ENCODE assay signal across 7 cellular contexts in the genomic region with DNA sequence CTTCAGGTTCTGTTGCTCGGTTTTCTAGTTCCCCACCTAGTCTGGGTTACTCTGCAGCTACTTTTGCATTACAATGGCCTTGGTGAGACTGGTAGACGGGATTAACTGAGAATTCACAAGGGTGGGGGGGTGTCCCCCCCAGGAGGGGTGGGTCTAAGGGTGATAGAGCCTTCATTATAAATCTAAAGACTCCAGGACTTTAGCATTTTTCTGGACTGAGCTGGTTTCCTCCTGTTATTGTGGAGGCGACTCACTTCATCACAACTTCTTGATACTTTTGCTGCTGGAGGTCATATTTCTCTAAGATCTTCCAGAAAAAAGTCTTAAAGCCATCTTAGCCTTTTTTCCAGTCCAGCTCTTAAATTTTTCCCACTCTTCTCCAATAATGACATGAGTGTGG. TPM values are rescaled to one million over a fixed set of nuclear protein-coding genes. Genes with fewer than 3 reads are reported as not detected.
DNase-seq lines count a peak whose midpoint lies in the region; ATAC-seq, FAIRE-seq and TF ChIP-seq lines count a peak whose summit lies in the region.
"Not testable (repeated sequence)": the region's sequence is repeated elsewhere in the genome, so short reads cannot be mapped to it uniquely, and the experiment has no call there.
"Had no signal": no experiment of that assay in that cellular context is flagged by ENCODE, and none has a peak within 500 bp of the region (broad histone marks: within the 10 kb centered on the region; RNA-seq: fewer than 3 reads in every experiment).

No MANE protein-coding gene starts in this region.

- not testable (repeated sequence) for H2AFZ ChIP-seq in H9 (ENCODE audit: low read length); H1 (ENCODE audit: low read length)

- CTCF ChIA-PET in Calu3 (lab: Charles Lee) (interaction anchor here (0.7 kb wide), 1 partner anchor 150 kb away, joined by 6 read pairs; no protein-coding TSS in a partner anchor), WTC11 (lab: Charles Lee) (interaction anchor here (0.6 to 2.4 kb wide), 7 partner anchors 14 to 103 kb away, joined by 3 to 9 read pairs (median 3); no protein-coding TSS in a partner anchor), H1 (lab: Charles Lee; ENCODE audit: partially characterized antibody) (interaction anchor here (0.6 to 5.4 kb wide), 7 partner anchors 9 to 103 kb away, joined by 3 to 37 read pairs (median 4); no protein-coding TSS in a partner anchor)

- H3K4me3 ChIP-seq in HUES6 (ENCODE audit: low read depth, low read length) (peak overlapping the region; percentile 9; the same call in 1 of the 2 replicates), H1 (ENCODE audit: extremely low read depth in 1 of 4, insufficient read depth in 2 of 4, low read depth in 3 of 4, low read length in 4 of 4) (peak overlapping the region in 1 of 4 experiments; percentile 22; a peak in 1 of 8 replicates)

- H4K5ac ChIP-seq in H9 (ENCODE audit: insufficient read length, low read depth, low read length); H1 (ENCODE audit: insufficient read length, low read depth, low read length): not testable (repeated sequence)

- not testable (repeated sequence) for DNase-seq in Calu3; H9; WTC11 (ENCODE audit: low spot score); H1 (ENCODE audit: low read depth in 1 of 2, low spot score in 2 of 2)
- DNase-seq in iris pigment epithelial cell (ENCODE audit: low read depth): peak; percentile 42

- not testable (repeated sequence) for BruUV-seq in Calu3 (replicated peaks; lab: Mats Ljungman, UMichigan)

- H3K36me3 Mint-ChIP-seq in Calu3 (ENCODE audit: insufficient read depth, unreplicated experiment); H9 (ENCODE audit: insufficient read depth in 1 of 3, low read depth in 3 of 3); WTC11: not testable (repeated sequence)

- H3K56ac ChIP-seq in H9 (ENCODE audit: insufficient read length, low read depth, low read length); H1 (replicated peaks; ENCODE audit: insufficient read length, low read depth, low read length): not testable (repeated sequence)

- H3K9ac ChIP-seq in H9 (ENCODE audit: extremely low read depth, insufficient read length, low read length); H1 (replicated peaks in 1 of 4; ENCODE audit: extremely low read depth in 1 of 4, low read depth in 3 of 4, low read length in 3 of 4): not testable (repeated sequence)
- H3K9ac ChIP-seq in HUES6 (ENCODE audit: low read length): peak overlapping the region; percentile 74

- H4K20me1 ChIP-seq in H9 (ENCODE audit: control insufficient read depth, insufficient read depth, insufficient read length); H1 (replicated peaks in 1 of 2; ENCODE audit: control insufficient read depth in 1 of 2, insufficient read depth in 2 of 2, low read length in 2 of 2): not testable (repeated sequence)

- not testable (repeated sequence) for TF ChIP-seq CTCF in Calu3 (IDR thresholded peaks at IDR 0.05; ENCODE audit: unreplicated experiment); H9 (conservative IDR thresholded peaks at IDR 0.05); WTC11 (IDR thresholded peaks at IDR 0.05); H1 (IDR thresholded peaks at IDR 0.05; ENCODE audit: control extremely low read depth in 1 of 3, insufficient read depth in 1 of 3, low read depth in 1 of 3, low read length in 3 of 3)

- not testable (repeated sequence) for H3K23me2 ChIP-seq in H9 (ENCODE audit: insufficient read length, low read depth, low read length, poor library complexity, severe bottlenecking); H1 (ENCODE audit: low read depth, low read length)

- TF ChIP-seq RAD21 in H1 (IDR thresholded peaks at IDR 0.05 in 1 of 2, conservative IDR thresholded peaks at IDR 0.05 in 1 of 2; ENCODE audit: low read depth in 2 of 2, low read length in 2 of 2): not testable (repeated sequence)

- not testable (repeated sequence) for H3K9me3 ChIP-seq in H9 (ENCODE audit: control insufficient read depth, low read depth, low read length); HUES6 (ENCODE audit: control insufficient read depth, insufficient read depth, low read depth, low read length); H1 (ENCODE audit: insufficient read depth in 2 of 2, low read depth in 1 of 2, low read length in 1 of 2)

- H4K8ac ChIP-seq in H9 (replicated peaks; ENCODE audit: insufficient read length, low read depth, low read length); H1 (ENCODE audit: extremely low read depth, insufficient read depth, low read length): not testable (repeated sequence)

- not testable (repeated sequence) for H2AK5ac ChIP-seq in H9 (ENCODE audit: insufficient read length, low read length)
- H2AK5ac ChIP-seq in H1 (ENCODE audit: low read depth, low read length): peak overlapping the region; percentile 90; the same call in 1 of the 2 replicates

- no CpG with 5 or more reads among the region's 3 CpGs for WGBS in H9 (ENCODE audit: extremely low coverage, insufficient read length, low lambda C conversion rate)
- 49% methylated on average over 3 of the region's 3 CpGs; no CpG with 5 or more reads in 1 of the 2 experiments for WGBS in H1 (ENCODE audit: extremely low coverage in 1 of 2, insufficient coverage in 1 of 2, insufficient read length in 1 of 2, insufficient replicate concordance in 2 of 2, low coverage in 1 of 2, low lambda C conversion rate in 2 of 2, missing lambda C conversion rate in 1 of 2), 2 experiments

- H3K79me2 ChIP-seq in H9 (ENCODE audit: insufficient read depth, low read length); H1 (ENCODE audit: control insufficient read depth in 1 of 2, insufficient read depth in 2 of 2, low read length in 2 of 2): not testable (repeated sequence)

- H3K79me1 ChIP-seq in H9 (ENCODE audit: insufficient read depth, low read depth, low read length, poor library complexity, severe bottlenecking); H1 (ENCODE audit: low read depth, low read length): not testable (repeated sequence)

- H3K9me3 Mint-ChIP-seq in Calu3 (ENCODE audit: low read depth, unreplicated experiment); H9; WTC11: not testable (repeated sequence)

- H2BK15ac ChIP-seq in H9 (ENCODE audit: low read depth, low read length): not testable (repeated sequence)
- H2BK15ac ChIP-seq in H1 (ENCODE audit: low read length): 0 out of 2 replicates have a peak overlapping the region, but pooled peaks have one; percentile 6

- H3K14ac ChIP-seq in H9 (ENCODE audit: insufficient read depth, low read length); H1 (ENCODE audit: insufficient read length): not testable (repeated sequence)

- not testable (repeated sequence) for H3K4me2 ChIP-seq in H9 (ENCODE audit: insufficient read depth, insufficient read length, low read length)
- peak overlapping the region; percentile 1 to 65; a peak in 2 of 4 replicates for H3K4me2 ChIP-seq in H1 (ENCODE audit: insufficient read depth in 1 of 2, low read depth in 2 of 2, low read length in 2 of 2)

- H3K4me1 Mint-ChIP-seq in Calu3 (ENCODE audit: low read depth, unreplicated experiment): not testable (repeated sequence)
- peaks cover 39 to 40% of the 10 kb centered on the region in 2 experiments for H3K4me1 Mint-ChIP-seq in H9
- peaks cover 44% of the 10 kb centered on the region for H3K4me1 Mint-ChIP-seq in WTC11

- H3K4me3 Mint-ChIP-seq in Calu3 (ENCODE audit: low read depth, unreplicated experiment) (peak overlapping the region; percentile 21), H9 (peak overlapping the region; percentile 47 to 63; a peak in 3 of 5 replicates), WTC11 (peak overlapping the region; percentile 40; the same call in 1 of the 2 replicates)

- peak; percentile 95 for FAIRE-seq in H1 (lab: Jason Lieb, UNC)

- H3K18ac ChIP-seq in H9 (ENCODE audit: insufficient read length, low read depth, low read length): not testable (repeated sequence)
- H3K18ac ChIP-seq in H1 (ENCODE audit: extremely low read depth, low read length): peak overlapping the region; percentile 75

- peak; percentile 46 for ATAC-seq in WTC11

- H2BK120ac ChIP-seq in H9 (ENCODE audit: low read depth, low read length, poor library complexity, severe bottlenecking): not testable (repeated sequence)
- H2BK120ac ChIP-seq in H1 (replicated peaks; ENCODE audit: low read depth, low read length): peak overlapping the region; percentile 6

- H3K36me3 ChIP-seq in HUES6 (ENCODE audit: control insufficient read depth, insufficient read depth, low read length); H1 (ENCODE audit: control insufficient read depth in 2 of 4, insufficient read depth in 4 of 4, low read length in 3 of 4): not testable (repeated sequence)

- H2BK20ac ChIP-seq in H9 (ENCODE audit: low read depth, low read length, poor library complexity, severe bottlenecking): not testable (repeated sequence)
- H2BK20ac ChIP-seq in H1 (ENCODE audit: low read length): peak overlapping the region; percentile 97

- H3K4me1 ChIP-seq in H9 (ENCODE audit: insufficient read depth, low read length) (peaks cover 14% of the 10 kb centered on the region), HUES6 (ENCODE audit: control insufficient read depth, insufficient read depth, low read length) (peaks cover 25% of the 10 kb centered on the region), H1 (replicated peaks in 1 of 4; ENCODE audit: control insufficient read depth in 3 of 4, insufficient read depth in 4 of 4, low read length in 3 of 4) (peaks cover 4 to 15% (median 8%) of the 10 kb centered on the region in 4 experiments; a peak in 5 of 7 replicates)

- H2BK5ac ChIP-seq in H9 (ENCODE audit: insufficient read length, low read length): not testable (repeated sequence)
- H2BK5ac ChIP-seq in H1 (ENCODE audit: low read depth, low read length): peak overlapping the region; percentile 13; the same call in 1 of the 2 replicates

- H4K91ac ChIP-seq in H9 (ENCODE audit: insufficient read length, low read depth, low read length); H1 (replicated peaks; ENCODE audit: insufficient read length, low read length): not testable (repeated sequence)

- H2BK12ac ChIP-seq in H9 (ENCODE audit: insufficient read length, low read depth, low read length): not testable (repeated sequence)
- peak overlapping the region; percentile 97; the same call in 1 of the 2 replicates for H2BK12ac ChIP-seq in H1 (ENCODE audit: low read depth, low read length)

- H3K27ac ChIP-seq in H9 (ENCODE audit: insufficient read length, low read depth, low read length); H1 (ENCODE audit: low read depth, low read length): not testable (repeated sequence)
- H3K27ac ChIP-seq in HUES6 (ENCODE audit: low read depth, low read length): peak overlapping the region; percentile 34; the same call in 1 of the 2 replicates

- POLR2A ChIA-PET in WTC11 (lab: Charles Lee): interaction anchor here (1.0 kb wide), 1 partner anchor 14 kb away, joined by 3 read pairs; no protein-coding TSS in a partner anchor
- POLR2A ChIA-PET in H1 (lab: Charles Lee; ENCODE audit: partially characterized antibody): interaction anchor here (0.7 to 4.5 kb wide), 4 partner anchors 8 to 31 kb away, joined by 3 to 40 read pairs (median 4); no protein-coding TSS in a partner anchor

- not testable (repeated sequence) for H3K27me3 Mint-ChIP-seq in Calu3 (ENCODE audit: unreplicated experiment); H9 (ENCODE audit: low read depth); WTC11 (ENCODE audit: low read depth)

- not testable (repeated sequence) for TF ChIP-seq POLR2A in H1 (IDR thresholded peaks at IDR 0.05; ENCODE audit: control extremely low read depth in 1 of 2, low read depth in 2 of 2, low read length in 2 of 2)

- intact Hi-C loops in Calu3 (cut with micrococcal nuclease; ENCODE audit: unreplicated experiment): not testable (repeated sequence)

- not testable (repeated sequence) for H3T11ph ChIP-seq in H9 (ENCODE audit: low read length)

- H3K23ac ChIP-seq in H9 (ENCODE audit: insufficient read length, low read depth, low read length); H1 (ENCODE audit: insufficient read length): not testable (repeated sequence)

- not testable (repeated sequence) for TF ChIP-seq EP300 in H1 (IDR thresholded peaks at IDR 0.05; ENCODE audit: borderline replicate concordance in 1 of 2, low read depth in 2 of 2, low read length in 2 of 2)

- H3K27me3 ChIP-seq in H9 (ENCODE audit: insufficient read depth, low read length); HUES6 (ENCODE audit: control insufficient read depth, insufficient read depth, low read length); H1 (replicated peaks in 1 of 4; ENCODE audit: control insufficient read depth in 3 of 4, extremely low read depth in 1 of 4, insufficient read depth in 3 of 4, low read length in 3 of 4): not testable (repeated sequence)

- not testable (repeated sequence) for H3K4ac ChIP-seq in H9 (ENCODE audit: low read depth, low read length); H1 (replicated peaks; ENCODE audit: insufficient read length, low read depth, low read length)

- H3K27ac Mint-ChIP-seq in Calu3 (ENCODE audit: unreplicated experiment): not testable (repeated sequence)
- H3K27ac Mint-ChIP-seq in H9: peak overlapping the region; percentile 83 to 95 (median 95); a peak in 6 of 7 replicates
- H3K27ac Mint-ChIP-seq in WTC11: peak overlapping the region; percentile 99

RNA-seq across cellular contexts. Expression of a gene that starts 19.5 kb away (rescaled TPM):
- total RNA-seq in Calu3 (2022) (not detected in 2 replicates), H9 (2021) (19.1 and 19.3 TPM in 2 replicates), WTC11 (2021) (24.4 to 28.8 TPM (median 26.7 TPM) in 3 replicates)
- total RNA-seq in H1 (2021; fragmentation: NEBNext Ultra II Directional; extraction: Animal tissue kit (Norgen Biotek cat#: 25700)): 18.2 and 19.3 TPM in 2 replicates
- 10.1 and 11.1 TPM in 2 replicates for polyA plus RNA-seq in H1 (2011; rRNA removed)
- polyA plus RNA-seq in H1 (2011; cell fraction: cytosol; rRNA removed): 10.7 TPM
- 6.0 TPM for polyA plus RNA-seq in H1 (2011; cell fraction: nucleus; rRNA removed)
- polyA plus RNA-seq in H1 (2012, experiment 1 of 2): 9.0 to 20.2 TPM (median 14.2 TPM) in 4 replicates
- 6.3 TPM for polyA plus RNA-seq in H1 (2012, experiment 2 of 2)
- polyA plus RNA-seq in H1 (2013, experiment 1 of 2): 9.7 TPM
- 8.7 TPM for polyA plus RNA-seq in H1 (2013, experiment 2 of 2)
- 10.8 and 15.7 TPM in 2 replicates for polyA minus RNA-seq in H1 (2011; rRNA and poly(A)+ RNA removed)
- polyA minus RNA-seq in H1 (2011; cell fraction: cytosol; rRNA and poly(A)+ RNA removed): 15.4 TPM
- polyA minus RNA-seq in H1 (2011; cell fraction: nucleus; rRNA and poly(A)+ RNA removed): 4.7 TPM
- polyA plus RNA-seq: BJ had no signal

RNA-seq across cellular contexts. Expression of a gene that starts 43.8 kb away (rescaled TPM):
- 0.37 TPM in 1 of 2 replicates, not detected in the other for total RNA-seq in Calu3 (2022)
- total RNA-seq in H9 (2021): 569 and 581 TPM in 2 replicates
- 717 to 819 TPM (median 816 TPM) in 3 replicates for total RNA-seq in WTC11 (2021)
- total RNA-seq in H1 (2021; fragmentation: NEBNext Ultra II Directional; extraction: Animal tissue kit (Norgen Biotek cat#: 25700)): 664 and 688 TPM in 2 replicates
- polyA plus RNA-seq in H1 (2011; rRNA removed): 323 and 417 TPM in 2 replicates
- polyA plus RNA-seq in H1 (2011; cell fraction: cytosol; rRNA removed): 357 TPM
- polyA plus RNA-seq in H1 (2011; cell fraction: nucleus; rRNA removed): 233 TPM
- 327 to 809 TPM (median 365 TPM) in 4 replicates for polyA plus RNA-seq in H1 (2012, experiment 1 of 2)
- polyA plus RNA-seq in H1 (2012, experiment 2 of 2): 290 TPM
- polyA plus RNA-seq in H1 (2013, experiment 1 of 2): 1,112 TPM
- polyA plus RNA-seq in H1 (2013, experiment 2 of 2): 1,127 TPM
- 579 and 805 TPM in 2 replicates for polyA minus RNA-seq in H1 (2011; rRNA and poly(A)+ RNA removed)
- 243 TPM for polyA minus RNA-seq in H1 (2011; cell fraction: cytosol; rRNA and poly(A)+ RNA removed)
- 193 TPM for polyA minus RNA-seq in H1 (2011; cell fraction: nucleus; rRNA and poly(A)+ RNA removed)

Comparison
In these comparisons a context has a peak if more than half of its experiments do, and no peak if none do; other contexts are left out.
1. RNA of a gene that starts 19.5 kb away (total RNA-seq): 24.4 to 28.8 TPM in WTC11, 18.2 to 19.3 TPM in H1 and 19.1 to 19.3 TPM in H9; not detected in Calu3; every median in the first group is over 10 times any median in the second.
2. RNA of a gene that starts 43.8 kb away (total RNA-seq): 717 to 819 TPM in WTC11, 664 to 688 TPM in H1 and 569 to 581 TPM in H9; 0.37 TPM in Calu3; every median in the first group is over 100 times any median in the second.
3. Peak in every context shown above with its lines, with median percentiles within 50 percentile points of each other: H3K4me3 Mint-ChIP-seq.